1 cellular context compared by ENCODE assay signal in genomic region chr10:119301397-119301796, GRCh38.
TF ChIP-seq lines count a peak whose summit lies in the region.

No MANE protein-coding gene starts in this region.

TF ChIP-seq in GM23338, 12 proteins besides CTCF, POLR2A, EP300 and RAD21 (continued from another document):
- TF ChIP-seq ZNF462 (CRISPR knock-in tag; IDR thresholded peaks at IDR 0.05) (no peak), STAT1 (IDR thresholded peaks at IDR 0.05; ENCODE audit: unreplicated experiment) (no peak), POLR2AphosphoS5 (IDR thresholded peaks at IDR 0.05; ENCODE audit: low read depth) (no peak), NANOG (IDR thresholded peaks at IDR 0.05; ENCODE audit: borderline replicate concordance) (no peak)
TF ChIP-seq in GM23338: peak in this region for 0.
